Comparison of ENCODE assay signal across 17 cellular contexts in the genomic region with DNA sequence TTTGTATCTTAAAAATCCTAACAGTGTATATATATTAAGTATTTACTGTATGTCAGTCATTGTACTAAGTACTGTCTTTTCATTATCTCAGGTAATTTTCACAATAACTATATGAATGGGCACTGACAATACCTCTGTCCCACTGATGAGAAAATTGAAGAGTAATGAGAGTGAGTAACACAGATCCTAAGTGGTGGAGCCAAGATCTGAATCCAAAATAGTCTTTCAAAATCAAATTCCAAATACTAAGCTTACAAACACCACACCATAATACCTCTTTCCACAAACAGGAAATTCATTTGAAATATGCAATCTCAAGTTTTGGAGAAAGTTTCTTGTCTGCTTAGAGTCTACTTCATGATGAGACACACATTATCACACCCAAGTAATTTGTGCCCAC.
DNase-seq lines count a peak whose midpoint lies in the region; ATAC-seq and TF ChIP-seq lines count a peak whose summit lies in the region.
"Had no signal": no experiment of that assay in that cellular context is flagged by ENCODE, and none has a peak within 500 bp of the region (broad histone marks: within the 10 kb centered on the region; RNA-seq: fewer than 3 reads in every experiment).

No MANE protein-coding gene starts in this region.

- DNase-seq in gastrocnemius medialis (no peak), HT-29 (ENCODE audit: low spot score) (no peak)
- DNase-seq in activated CD8-positive, alpha-beta memory T cell treated with anti-CD3 and anti-CD28 coated beads, Interleukin-2, amount 10 ng/mL, durations not matched to agents 7 days and 5 days: no peak
- DNase-seq: activated CD4-positive, CD25-positive, alpha-beta regulatory T cell; activated CD8-positive, alpha-beta memory T cell treated with anti-CD3 and anti-CD28 coated beads, Interleukin-2, amount 50 U/mL, for 48 hours; NCI-H187 treated with DMSO at 0.1 percent for 48 hours; right lobe of liver; stimulated activated CD4-positive, alpha-beta T cell treated with anti-CD3 and anti-CD28 coated beads, Interleukin-4, amount 100 ng/mL, for 4 hours had no signal

- H3K4me1 Mint-ChIP-seq in activated CD8-positive, alpha-beta memory T cell treated with anti-CD3 and anti-CD28 coated beads, Interleukin-2, amount 10 ng/mL, durations not matched to agents 7 days and 5 days: peaks cover 23% of the 10 kb centered on the region
- H3K4me1 Mint-ChIP-seq: neural crest cell had no signal

- peak; percentile 16 for ATAC-seq in GM18907 (IDR thresholded peaks at IDR 0.05; ENCODE audit: unreplicated experiment)
- peak; percentile 20 for ATAC-seq in GM21723 (IDR thresholded peaks at IDR 0.05; ENCODE audit: unreplicated experiment)
- ATAC-seq in HG03442 (IDR thresholded peaks at IDR 0.05; ENCODE audit: unreplicated experiment): peak; percentile 19
- peak; percentile 57 to 71 for ATAC-seq in gastrocnemius medialis
- no peak for ATAC-seq in GM21737 (IDR thresholded peaks at IDR 0.05; ENCODE audit: unreplicated experiment)
- no peak for ATAC-seq in activated CD8-positive, alpha-beta memory T cell treated with anti-CD3 and anti-CD28 coated beads, Interleukin-2, amount 10 ng/mL, durations not matched to agents 7 days and 5 days
- ATAC-seq in GM19035 (IDR thresholded peaks at IDR 0.05; ENCODE audit: unreplicated experiment): no peak
- ATAC-seq: activated naive CD4-positive, alpha-beta T cell treated with anti-CD3 and anti-CD28 coated beads, Interleukin-2, amount 50 U/mL, for 72 hours; foreskin keratinocyte; right lobe of liver had no signal

- H3K27ac Mint-ChIP-seq in activated CD8-positive, alpha-beta memory T cell treated with anti-CD3 and anti-CD28 coated beads, Interleukin-2, amount 10 ng/mL, durations not matched to agents 7 days and 5 days: no peak overlapping the region
- H3K27ac Mint-ChIP-seq: activated naive CD4-positive, alpha-beta T cell treated with anti-CD3 and anti-CD28 coated beads, Interleukin-2, amount 50 U/mL, for 72 hours had no signal

- peaks cover 2% of the 10 kb centered on the region for H3K9me3 Mint-ChIP-seq in activated CD8-positive, alpha-beta memory T cell treated with anti-CD3 and anti-CD28 coated beads, Interleukin-2, amount 10 ng/mL, durations not matched to agents 7 days and 5 days (ENCODE audit: low read depth)

- H3K27me3 ChIP-seq in gastrocnemius medialis: no peaks in the 10 kb centered on the region
- H3K27me3 ChIP-seq: cardiac muscle cell, foreskin keratinocyte, right lobe of liver had no signal

- no peaks in the 10 kb centered on the region for H3K27me3 Mint-ChIP-seq in activated CD8-positive, alpha-beta memory T cell treated with anti-CD3 and anti-CD28 coated beads, Interleukin-2, amount 10 ng/mL, durations not matched to agents 7 days and 5 days

- H3K4me1 ChIP-seq in gastrocnemius medialis: peaks cover 29 to 37% of the 10 kb centered on the region in 2 donors
- H3K4me1 ChIP-seq: foreskin keratinocyte, right lobe of liver had no signal

- no peak for TF ChIP-seq CTCF in gastrocnemius medialis (IDR thresholded peaks at IDR 0.05 in 4 of 5, conservative IDR thresholded peaks at IDR 0.05 in 1 of 5)

- CTCF ChIA-PET in activated CD8-positive, alpha-beta memory T cell treated with anti-CD3 and anti-CD28 coated beads, Interleukin-2, amount 10 ng/mL, durations not matched to agents 7 days and 5 days (lab: Charles Lee): interaction anchor here (1.4 to 1.5 kb wide), 2 partner anchors 15 to 32 kb away, joined by 3 to 6 read pairs; no protein-coding TSS in a partner anchor

- no peaks in the 10 kb centered on the region for H3K9me3 ChIP-seq in gastrocnemius medialis
- H3K9me3 ChIP-seq: right lobe of liver had no signal

- intact Hi-C loops in gastrocnemius medialis (cut with DNase I; ENCODE audit: low total_unique reads): no loop called here

- H3K27ac ChIP-seq in gastrocnemius medialis: peak overlapping the region; percentile 68 to 82 (median 78)
- H3K27ac ChIP-seq: cardiac muscle cell, foreskin keratinocyte, right lobe of liver had no signal

- H3K36me3 ChIP-seq in gastrocnemius medialis: no peaks in the 10 kb centered on the region
- H3K36me3 ChIP-seq: cardiac muscle cell, right lobe of liver had no signal

- H3K4me3 Mint-ChIP-seq in activated CD8-positive, alpha-beta memory T cell treated with anti-CD3 and anti-CD28 coated beads, Interleukin-2, amount 10 ng/mL, durations not matched to agents 7 days and 5 days: no peak overlapping the region
- H3K4me3 Mint-ChIP-seq: neural crest cell had no signal

- in situ Hi-C loops in gastrocnemius medialis (cut with MboI; ENCODE audit: low sequenced_read_pairs in 4 of 4): no loop called here

- H3K36me3 Mint-ChIP-seq in activated CD8-positive, alpha-beta memory T cell treated with anti-CD3 and anti-CD28 coated beads, Interleukin-2, amount 10 ng/mL, durations not matched to agents 7 days and 5 days: peaks cover 29% of the 10 kb centered on the region

- no peak for TF ChIP-seq POLR2A in gastrocnemius medialis (IDR thresholded peaks at IDR 0.05)

- no peak overlapping the region for H3K4me3 ChIP-seq in gastrocnemius medialis
- H3K4me3 ChIP-seq: cardiac muscle cell, right lobe of liver had no signal

Comparison
In these comparisons a context has a peak if more than half of its experiments do, and no peak if none do; other contexts are left out.
1. ATAC-seq: peak in GM18907 (single experiment), GM21723 (single experiment), HG03442 (single experiment) and gastrocnemius medialis (2 of 2); none in GM21737 (single experiment), activated CD8-positive, alpha-beta memory T cell treated with anti-CD3 and anti-CD28 coated beads, Interleukin-2, amount 10 ng/mL, durations not matched to agents 7 days and 5 days (single experiment) and GM19035 (single experiment).